In the genomic region with DNA sequence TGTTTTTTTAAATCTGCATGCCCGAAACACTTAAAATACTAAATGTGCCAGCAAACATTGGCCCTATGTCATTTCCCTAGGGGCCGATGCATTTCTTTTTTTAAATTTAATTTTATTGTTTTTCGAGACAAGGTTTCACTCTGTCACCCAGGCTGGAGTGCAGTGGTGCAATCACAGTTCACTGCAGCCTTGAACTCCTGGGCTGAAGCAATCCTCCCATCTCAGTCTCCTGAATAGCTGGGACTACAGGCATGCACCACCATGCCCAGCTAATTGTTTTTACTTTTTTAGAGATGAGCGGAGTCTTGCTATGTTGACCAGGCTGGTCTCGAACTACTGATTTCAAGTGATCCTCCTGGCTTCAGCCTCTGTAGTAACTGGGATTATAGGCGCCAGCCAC, we compare ENCODE assay signal across 9 cellular contexts. TPM values are rescaled to one million over a fixed set of nuclear protein-coding genes. Genes with fewer than 3 reads are reported as not detected.
"Had no signal": no experiment of that assay in that cellular context is flagged by ENCODE, and none has a peak within 500 bp of the region (broad histone marks: within the 10 kb centered on the region; RNA-seq: fewer than 3 reads in every experiment).

No MANE protein-coding gene starts in this region.

- H3K9me3 Mint-ChIP-seq: GM23338, H9, IgD-negative memory B cell had no signal

- FAIRE-seq: H1, H54, HTR-8/SVneo had no signal

- H3K27ac Mint-ChIP-seq: GM23338, IgD-negative memory B cell had no signal

- H3K4me3 ChIP-seq: GM23338 had no signal

- H3K27me3 Mint-ChIP-seq: IgD-negative memory B cell had no signal

- H3K4me2 ChIP-seq: GM23338 had no signal

- H2AFZ ChIP-seq: GM23338 had no signal

- H3K4me3 Mint-ChIP-seq: GM23338, H9 had no signal

- ATAC-seq: GM23338 had no signal

- DNase-seq: H9, HCEC 1CT, KBM-7 had no signal

RNA-seq across cellular contexts. Expression of a gene that starts 18.8 kb away (rescaled TPM):
- total RNA-seq: HT-29 had no signal
